8 cellular contexts compared by ENCODE assay signal in the genomic region with DNA sequence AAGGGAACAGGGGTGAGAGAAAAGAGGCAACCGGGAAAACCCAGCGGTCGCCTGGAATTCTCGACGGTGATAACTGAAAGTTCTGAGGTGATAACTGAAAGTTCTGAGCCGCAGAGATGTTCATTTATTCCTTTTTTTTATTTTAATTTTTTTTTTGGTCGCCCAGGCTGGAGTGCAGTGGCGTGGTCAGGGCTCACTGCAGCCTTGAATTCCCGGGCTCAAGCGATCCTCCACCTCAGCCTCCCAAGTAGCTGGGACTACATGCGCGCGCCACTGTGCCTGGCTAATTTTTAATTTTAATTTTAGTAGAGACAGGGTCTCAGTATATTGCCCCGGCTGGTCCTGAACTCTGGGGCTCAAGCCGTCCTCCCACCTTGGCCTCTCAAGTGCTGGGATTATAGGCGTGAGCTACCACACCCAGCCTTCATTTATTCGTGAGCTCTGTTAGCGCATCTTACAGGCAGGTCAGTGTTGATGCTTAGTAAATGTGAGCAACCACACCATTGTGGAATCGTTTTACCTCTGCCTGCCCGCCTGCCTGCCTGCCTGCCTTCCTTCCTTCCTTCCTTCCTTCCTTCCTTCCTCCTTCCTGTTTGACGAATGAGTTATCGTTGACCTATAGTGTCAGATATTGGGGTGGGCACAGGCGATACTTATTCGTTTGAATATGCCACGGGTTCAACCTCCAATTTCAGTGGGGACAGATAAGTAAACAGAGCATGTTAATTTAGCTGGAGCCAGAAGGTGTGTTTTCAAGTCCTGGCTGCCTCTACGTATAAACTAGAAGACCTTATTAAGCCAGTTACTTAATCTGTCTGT. TPM values are rescaled to one million over a fixed set of nuclear protein-coding genes. Genes with fewer than 3 reads are reported as not detected.
DNase-seq lines count a peak whose midpoint lies in the region; ATAC-seq and FAIRE-seq lines count a peak whose summit lies in the region.

No MANE protein-coding gene starts in this region.

- H3K4me3 Mint-ChIP-seq in stimulated activated effector memory CD8-positive, alpha-beta T cell treated with anti-CD3 and anti-CD28 coated beads, Interleukin-12 subunit alpha, Interleukin-12 subunit beta, amount 100 ng/mL, for 72 hours, result peak overlapping the region; percentile 91

- H3K27ac ChIP-seq in right cardiac atrium (ENCODE audit: low read length), result no peak overlapping the region

- no peaks in the 10 kb centered on the region for H3K9me3 ChIP-seq in right cardiac atrium (ENCODE audit: control insufficient read depth, low read length)

- H3K4me3 ChIP-seq in right cardiac atrium (ENCODE audit: low read length), result peak overlapping the region; percentile 61

- peak overlapping the region; percentile 95 for H3K27ac Mint-ChIP-seq in stimulated activated effector memory CD8-positive, alpha-beta T cell treated with anti-CD3 and anti-CD28 coated beads, Interleukin-12 subunit alpha, Interleukin-12 subunit beta, amount 100 ng/mL, for 72 hours

- peaks cover 40% of the 10 kb centered on the region for H3K4me1 Mint-ChIP-seq in stimulated activated effector memory CD8-positive, alpha-beta T cell treated with anti-CD3 and anti-CD28 coated beads, Interleukin-12 subunit alpha, Interleukin-12 subunit beta, amount 100 ng/mL, for 72 hours

- intact Hi-C loops in right cardiac atrium (cut with DNase I), result no loop called here

- ATAC-seq in HG03342 (IDR thresholded peaks at IDR 0.05; ENCODE audit: unreplicated experiment), result peak; percentile 21
- ATAC-seq in right cardiac atrium, result peak; percentile 41 to 42
- peak; percentile 57 for ATAC-seq in stimulated activated effector memory CD8-positive, alpha-beta T cell treated with anti-CD3 and anti-CD28 coated beads, Interleukin-12 subunit alpha, Interleukin-12 subunit beta, amount 100 ng/mL, for 72 hours

- H3K9me3 Mint-ChIP-seq in stimulated activated effector memory CD8-positive, alpha-beta T cell treated with anti-CD3 and anti-CD28 coated beads, Interleukin-12 subunit alpha, Interleukin-12 subunit beta, amount 100 ng/mL, for 72 hours, result no peaks in the 10 kb centered on the region

- 32% methylated on average over 26 of the region's 26 CpGs for WGBS in right cardiac atrium

- DNase-seq in NCI-H82 (lab: John Stamatoyannopoulos, UW), result peak; percentile 53
- no peak for DNase-seq in NCI-H82 treated with DMSO at 0.1 percent for 48 hours (lab: John Stamatoyannopoulos, UW; ENCODE audit: unreplicated experiment)
- DNase-seq in activated T-cell treated with anti-CD3 and anti-CD28 coated beads, Interleukin-2, amount 50 U/mL, for 48 hours, result peak; percentile 31 to 32
- peak in 1 of 3 donors; percentile 28 for DNase-seq in right cardiac atrium
- no peak for DNase-seq in stimulated activated effector memory CD8-positive, alpha-beta T cell treated with anti-CD3 and anti-CD28 coated beads, Interleukin-12 subunit alpha, Interleukin-12 subunit beta, amount 100 ng/mL, for 72 hours (ENCODE audit: low spot score in 2 of 2)
- DNase-seq in RCC 7860 (ENCODE audit: low spot score), result no peak
- no peak for DNase-seq in KBM-7

- H3K4me1 ChIP-seq in right cardiac atrium (ENCODE audit: control insufficient read depth, insufficient read depth, low read length), result peaks cover 9% of the 10 kb centered on the region

- in situ Hi-C loops in KBM-7 (cut with MboI; ENCODE audit: low pct_unique_long_range_greater_than_20kb, low sequenced_read_pairs), result no loop called here

- H3K36me3 Mint-ChIP-seq in stimulated activated effector memory CD8-positive, alpha-beta T cell treated with anti-CD3 and anti-CD28 coated beads, Interleukin-12 subunit alpha, Interleukin-12 subunit beta, amount 100 ng/mL, for 72 hours, result peaks cover 40% of the 10 kb centered on the region

- H3K27me3 ChIP-seq in right cardiac atrium (ENCODE audit: control insufficient read depth, insufficient read depth), result no peaks in the 10 kb centered on the region

- no peak for FAIRE-seq in RCC 7860 (lab: Jason Lieb, UNC)

RNA-seq across cellular contexts. Expression of gene E2F6, which starts 0.6 kb away (rescaled TPM):
- total RNA-seq in right cardiac atrium, result 10 to 100 TPM; 15.7 to 19.9 (median 16.2) TPM
- polyA plus RNA-seq in right cardiac atrium, result 10.9 TPM

Comparison
In these comparisons a context has a peak if more than half of its experiments do, and no peak if none do; other contexts are left out.
1. DNase-seq: peak in NCI-H82 (single experiment) and activated T-cell treated with anti-CD3 and anti-CD28 coated beads, Interleukin-2, amount 50 U/mL, for 48 hours (2 of 2); none in NCI-H82 treated with DMSO at 0.1 percent for 48 hours (single experiment), stimulated activated effector memory CD8-positive, alpha-beta T cell treated with anti-CD3 and anti-CD28 coated beads, Interleukin-12 subunit alpha, Interleukin-12 subunit beta, amount 100 ng/mL, for 72 hours (0 of 2), RCC 7860 (single experiment) and KBM-7 (single experiment).
2. Peak in every context shown above with its lines, with median percentiles within 50 percentile points of each other: ATAC-seq.